12 cellular contexts compared by ENCODE assay signal in genomic region chr13:90918551-90918950, GRCh38.
DNase-seq lines count a peak whose midpoint lies in the region; ATAC-seq, FAIRE-seq and TF ChIP-seq lines count a peak whose summit lies in the region.
"Had no signal": no experiment of that assay in that cellular context is flagged by ENCODE, and none has a peak within 500 bp of the region (broad histone marks: within the 10 kb centered on the region; RNA-seq: fewer than 3 reads in every experiment).

No MANE protein-coding gene starts in this region.

- no peak overlapping the region for H2BK15ac ChIP-seq in H1 (ENCODE audit: low read length)

- TF ChIP-seq CTCF in H1 (IDR thresholded peaks at IDR 0.05; ENCODE audit: control extremely low read depth in 1 of 3, insufficient read depth in 1 of 3, low read depth in 1 of 3, low read length in 3 of 3), result no peak
- no peak for TF ChIP-seq CTCF in lung (IDR thresholded peaks at IDR 0.05; ENCODE audit: control extremely low read depth, extremely low read depth)
- TF ChIP-seq CTCF in D721Med (IDR thresholded peaks at IDR 0.05; ENCODE audit: insufficient read depth, missing control alignments), result no peak
- no peak for TF ChIP-seq CTCF in thyroid gland (IDR thresholded peaks at IDR 0.05)

- no peaks in the 10 kb centered on the region for H4K20me1 ChIP-seq in H1 (replicated peaks in 1 of 2; ENCODE audit: control insufficient read depth in 1 of 2, insufficient read depth in 2 of 2, low read length in 2 of 2)

- H3K56ac ChIP-seq in H1 (replicated peaks; ENCODE audit: insufficient read length, low read depth, low read length), result no peak overlapping the region

- ATAC-seq in lung (ENCODE audit: insufficient read depth, low FRiP score), result peak; percentile 72
- no peak for ATAC-seq in activated naive CD8-positive, alpha-beta T cell treated with anti-CD3 and anti-CD28 coated beads, Interleukin-2, amount 50 U/mL, for 24 hours

- H3K4me2 ChIP-seq in H1 (ENCODE audit: insufficient read depth in 1 of 2, low read depth in 2 of 2, low read length in 2 of 2), result no peak overlapping the region

- TF ChIP-seq RAD21 in H1 (IDR thresholded peaks at IDR 0.05 in 1 of 2, conservative IDR thresholded peaks at IDR 0.05 in 1 of 2; ENCODE audit: low read depth in 2 of 2, low read length in 2 of 2), result no peak

- peaks cover 0 to 4% (median 0%) of the 10 kb centered on the region in 4 experiments; a peak in 1 of 7 replicates for H3K4me1 ChIP-seq in H1 (replicated peaks in 1 of 4; ENCODE audit: control insufficient read depth in 3 of 4, insufficient read depth in 4 of 4, low read length in 3 of 4)
- no peaks in the 10 kb centered on the region for H3K4me1 ChIP-seq in lung (ENCODE audit: control insufficient read depth in 2 of 2, insufficient read depth in 2 of 2, low read length in 2 of 2)
- peaks cover 5 to 7% of the 10 kb centered on the region in 2 donors for H3K4me1 ChIP-seq in thyroid gland
- H3K4me1 ChIP-seq: esophagus squamous epithelium had no signal

- H3K18ac ChIP-seq in H1 (ENCODE audit: extremely low read depth, low read length), result no peak overlapping the region

- H2BK120ac ChIP-seq in H1 (replicated peaks; ENCODE audit: low read depth, low read length), result no peak overlapping the region

- no peaks in the 10 kb centered on the region for H3K79me2 ChIP-seq in H1 (ENCODE audit: control insufficient read depth in 1 of 2, insufficient read depth in 2 of 2, low read length in 2 of 2)

- no peak overlapping the region for H4K91ac ChIP-seq in H1 (replicated peaks; ENCODE audit: insufficient read length, low read length)

- H2BK5ac ChIP-seq in H1 (ENCODE audit: low read depth, low read length), result no peak overlapping the region

- no peaks in the 10 kb centered on the region for H3K36me3 Mint-ChIP-seq in activated naive CD8-positive, alpha-beta T cell treated with anti-CD3 and anti-CD28 coated beads, Interleukin-2, amount 50 U/mL, for 24 hours (ENCODE audit: low read depth)

- no peak overlapping the region for H3K4ac ChIP-seq in H1 (replicated peaks; ENCODE audit: insufficient read length, low read depth, low read length)

- H3K23ac ChIP-seq in H1 (ENCODE audit: insufficient read length), result no peak overlapping the region

- no peak overlapping the region for H4K5ac ChIP-seq in H1 (ENCODE audit: insufficient read length, low read depth, low read length)

- no peaks in the 10 kb centered on the region for H3K79me1 ChIP-seq in H1 (ENCODE audit: low read depth, low read length)

- intact Hi-C loops in thyroid gland (cut with DNase I), result no loop called here

- no peak overlapping the region for H2AK5ac ChIP-seq in H1 (ENCODE audit: low read depth, low read length)

- H4K8ac ChIP-seq in H1 (ENCODE audit: extremely low read depth, insufficient read depth, low read length), result no peak overlapping the region

- no peak overlapping the region for H3K9ac ChIP-seq in H1 (replicated peaks in 1 of 4; ENCODE audit: extremely low read depth in 1 of 4, low read depth in 3 of 4, low read length in 3 of 4)

- H3K27ac Mint-ChIP-seq in activated naive CD8-positive, alpha-beta T cell treated with anti-CD3 and anti-CD28 coated beads, Interleukin-2, amount 50 U/mL, for 24 hours, result no peak overlapping the region
- H3K27ac Mint-ChIP-seq: dendritic cell treated with granulocyte-macrophage colony-stimulating factor and Interleukin-4, amounts not matched to agents 40 ng/mL and 50 ng/mL, for 4 days had no signal

- TF ChIP-seq EP300 in H1 (IDR thresholded peaks at IDR 0.05; ENCODE audit: borderline replicate concordance in 1 of 2, low read depth in 2 of 2, low read length in 2 of 2), result no peak

- no peak overlapping the region for H2BK12ac ChIP-seq in H1 (ENCODE audit: low read depth, low read length)

- H2AFZ ChIP-seq in H1 (ENCODE audit: low read length), result no peak overlapping the region

- H3K23me2 ChIP-seq in H1 (ENCODE audit: low read depth, low read length), result no peaks in the 10 kb centered on the region

- CTCF ChIA-PET in H1 (lab: Charles Lee; ENCODE audit: partially characterized antibody), result no interaction called here

- POLR2A ChIA-PET in H1 (lab: Charles Lee; ENCODE audit: partially characterized antibody), result no interaction called here

- H3K9me3 Mint-ChIP-seq in activated naive CD8-positive, alpha-beta T cell treated with anti-CD3 and anti-CD28 coated beads, Interleukin-2, amount 50 U/mL, for 24 hours, result peaks cover 7% of the 10 kb centered on the region

- WGBS in H1 (ENCODE audit: extremely low coverage in 1 of 2, insufficient coverage in 1 of 2, insufficient read length in 1 of 2, insufficient replicate concordance in 2 of 2, low coverage in 1 of 2, low lambda C conversion rate in 2 of 2, missing lambda C conversion rate in 1 of 2), 2 experiments, result 89% methylated on average over 2 of the region's 2 CpGs; no CpG with 5 or more reads in 1 of the 2 experiments
- 38 to 43% methylated on average over 2 of the region's 2 CpGs for WGBS in lung, 2 donors
- 25 to 26% methylated on average over 2 of the region's 2 CpGs for WGBS in thyroid gland, 2 donors

- DNase-seq in Caki2 (ENCODE audit: low read depth) (peak; percentile 64), NCI-H460 (ENCODE audit: extremely low read depth, low read depth) (peak; percentile 22), H1 (ENCODE audit: low read depth in 1 of 2, low spot score in 2 of 2) (no peak), lung (ENCODE audit: low spot score) (no peak), D721Med (ENCODE audit: insufficient read length, low spot score) (no peak), thyroid gland (no peak), NCI-H774 (lab: John Stamatoyannopoulos, UW) (no peak)
- DNase-seq in activated naive CD8-positive, alpha-beta T cell treated with anti-CD3 and anti-CD28 coated beads, Interleukin-2, amount 50 U/mL, for 24 hours, result no peak
- DNase-seq: activated T-cell treated with anti-CD3 and anti-CD28 coated beads, Interleukin-2, amount 50 U/mL, for 1 hour; DMS153; esophagus squamous epithelium had no signal

- no peaks in the 10 kb centered on the region for H3K9me3 ChIP-seq in H1 (ENCODE audit: insufficient read depth in 2 of 2, low read depth in 1 of 2, low read length in 1 of 2)
- no peaks in the 10 kb centered on the region for H3K9me3 ChIP-seq in lung (ENCODE audit: control insufficient read depth in 2 of 2, insufficient read depth in 1 of 2, low read length in 1 of 2)
- no peaks in the 10 kb centered on the region for H3K9me3 ChIP-seq in thyroid gland
- H3K9me3 ChIP-seq: esophagus squamous epithelium had no signal

- H2BK20ac ChIP-seq in H1 (ENCODE audit: low read length), result no peak overlapping the region

- FAIRE-seq in H1 (lab: Jason Lieb, UNC) (peak; percentile 57), D721Med (lab: Jason Lieb, UNC) (no peak)

- H3K4me3 ChIP-seq in H1 (ENCODE audit: extremely low read depth in 1 of 4, insufficient read depth in 2 of 4, low read depth in 3 of 4, low read length in 4 of 4), result no peak overlapping the region
- H3K4me3 ChIP-seq in lung, result no peak overlapping the region
- H3K4me3 ChIP-seq in thyroid gland (replicated peaks in 1 of 3), result no peak overlapping the region
- H3K4me3 ChIP-seq: esophagus squamous epithelium had no signal

- TF ChIP-seq POLR2A in H1 (IDR thresholded peaks at IDR 0.05; ENCODE audit: control extremely low read depth in 1 of 2, low read depth in 2 of 2, low read length in 2 of 2), result no peak
- no peak for TF ChIP-seq POLR2A in thyroid gland (IDR thresholded peaks at IDR 0.05)

- in situ Hi-C loops in Caki2 (cut with HindIII; ENCODE audit: low pct_unique_long_range_greater_than_20kb, low sequenced_read_pairs), result no loop called here

- H3K27ac ChIP-seq in H1 (ENCODE audit: low read depth, low read length) (no peak overlapping the region), lung (ENCODE audit: low read depth in 1 of 2, low read length in 1 of 2) (no peak overlapping the region), thyroid gland (peak overlapping the region in 1 of 3 donors; percentile 55)
- H3K27ac ChIP-seq: esophagus squamous epithelium had no signal

- no peaks in the 10 kb centered on the region for H3K36me3 ChIP-seq in H1 (ENCODE audit: control insufficient read depth in 2 of 4, insufficient read depth in 4 of 4, low read length in 3 of 4)
- H3K36me3 ChIP-seq in lung (ENCODE audit: control insufficient read depth in 2 of 2, insufficient read depth in 2 of 2, low read length in 2 of 2), result no peaks in the 10 kb centered on the region
- H3K36me3 ChIP-seq in thyroid gland, result no peaks in the 10 kb centered on the region
- H3K36me3 ChIP-seq: esophagus squamous epithelium had no signal

- H3K4me3 Mint-ChIP-seq in activated naive CD8-positive, alpha-beta T cell treated with anti-CD3 and anti-CD28 coated beads, Interleukin-2, amount 50 U/mL, for 24 hours, result no peak overlapping the region
- H3K4me3 Mint-ChIP-seq: dendritic cell treated with granulocyte-macrophage colony-stimulating factor and Interleukin-4, amounts not matched to agents 40 ng/mL and 50 ng/mL, for 4 days had no signal

- no peaks in the 10 kb centered on the region for H3K27me3 ChIP-seq in H1 (replicated peaks in 1 of 4; ENCODE audit: control insufficient read depth in 3 of 4, extremely low read depth in 1 of 4, insufficient read depth in 3 of 4, low read length in 3 of 4)
- no peaks in the 10 kb centered on the region for H3K27me3 ChIP-seq in lung (ENCODE audit: control insufficient read depth, insufficient read depth)
- no peaks in the 10 kb centered on the region for H3K27me3 ChIP-seq in thyroid gland
- H3K27me3 ChIP-seq: esophagus squamous epithelium had no signal

- no peak overlapping the region for H3K14ac ChIP-seq in H1 (ENCODE audit: insufficient read length)

- no peaks in the 10 kb centered on the region for H3K4me1 Mint-ChIP-seq in activated naive CD8-positive, alpha-beta T cell treated with anti-CD3 and anti-CD28 coated beads, Interleukin-2, amount 50 U/mL, for 24 hours

- H3K27me3 Mint-ChIP-seq in activated naive CD8-positive, alpha-beta T cell treated with anti-CD3 and anti-CD28 coated beads, Interleukin-2, amount 50 U/mL, for 24 hours, result no peaks in the 10 kb centered on the region
- H3K27me3 Mint-ChIP-seq: dendritic cell treated with granulocyte-macrophage colony-stimulating factor and Interleukin-4, amounts not matched to agents 40 ng/mL and 50 ng/mL, for 4 days had no signal

TF ChIP-seq in H1, 55 proteins besides CTCF, POLR2A, EP300 and RAD21 (continues in another document):
- TF ChIP-seq ATF3 (IDR thresholded peaks at IDR 0.05; ENCODE audit: insufficient read depth, low read depth, low read length), result no peak
- no peak for TF ChIP-seq GTF2F1 (IDR thresholded peaks at IDR 0.05; ENCODE audit: borderline replicate concordance, low read depth, low read length)
- TF ChIP-seq SIN3A (conservative IDR thresholded peaks at IDR 0.05 in 1 of 2, IDR thresholded peaks at IDR 0.05 in 1 of 2; ENCODE audit: low read depth in 1 of 2, low read length in 2 of 2), result no peak
- no peak for TF ChIP-seq CEBPB (IDR thresholded peaks at IDR 0.05; ENCODE audit: low read depth, low read length)
- no peak for TF ChIP-seq BCL11A (IDR thresholded peaks at IDR 0.05; ENCODE audit: low read depth in 2 of 2, low read length in 2 of 2)
- TF ChIP-seq RFX5 (IDR thresholded peaks at IDR 0.05; ENCODE audit: borderline replicate concordance, low read depth, low read length), result no peak
- no peak for TF ChIP-seq NRF1 (IDR thresholded peaks at IDR 0.05; ENCODE audit: low read depth, low read length)

Comparison
In these comparisons a context has a peak if more than half of its experiments do, and no peak if none do; other contexts are left out.
1. DNase-seq: peak in Caki2 (single experiment) and NCI-H460 (single experiment); none in H1 (0 of 2), lung (single experiment), D721Med (single experiment), thyroid gland (0 of 2), activated naive CD8-positive, alpha-beta T cell treated with anti-CD3 and anti-CD28 coated beads, Interleukin-2, amount 50 U/mL, for 24 hours (single experiment) and NCI-H774 (single experiment).